In the genomic region with DNA sequence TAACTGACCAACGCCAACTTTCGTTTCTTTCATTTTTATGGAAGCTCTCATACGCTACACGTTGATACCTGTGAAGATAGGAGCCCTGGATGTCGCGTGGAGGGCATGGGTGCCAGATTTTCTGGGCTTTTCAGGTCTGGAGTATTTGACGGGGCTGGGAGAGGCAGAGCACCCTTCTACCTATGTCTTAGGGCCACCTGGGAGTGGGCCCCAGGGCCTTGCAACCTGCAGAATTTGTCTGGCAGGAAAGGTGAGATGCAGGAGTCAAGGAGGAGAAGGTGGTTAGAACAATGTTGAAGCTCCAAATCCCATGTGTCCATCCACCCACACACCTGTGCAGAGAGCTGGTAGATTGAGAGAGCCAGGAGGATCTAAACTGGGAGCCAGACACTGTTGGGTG, we compare ENCODE assay signal across 32 cellular contexts.
"Had no signal": no experiment of that assay in that cellular context is flagged by ENCODE, and none has a peak within 500 bp of the region (broad histone marks: within the 10 kb centered on the region; RNA-seq: fewer than 3 reads in every experiment).

No MANE protein-coding gene starts in this region.

- H3K36me3 Mint-ChIP-seq: activated naive CD8-positive, alpha-beta T cell treated with anti-CD3 and anti-CD28 coated beads for 36 hours; mesothelial cell of epicardium; naive B cell; stimulated activated effector memory CD8-positive, alpha-beta T cell treated with anti-CD3 and anti-CD28 coated beads, Interleukin-12 subunit alpha, Interleukin-12 subunit beta, amount 100 ng/mL, for 72 hours had no signal

- H3K27ac ChIP-seq: ascending aorta, cardiac muscle cell, gastroesophageal sphincter, neutrophil, ovary, skin epidermis, thoracic aorta had no signal

- H3K27me3 Mint-ChIP-seq: activated naive CD8-positive, alpha-beta T cell treated with anti-CD3 and anti-CD28 coated beads for 36 hours; brain; progenitor cell of endocrine pancreas; stimulated activated naive CD8-positive, alpha-beta T cell treated with anti-CD3 and anti-CD28 coated beads, Interleukin-15, Interleukin-2, amounts not matched to agents 100 ng/mL and 50 ng/mL, for 24 hours had no signal

- H3K27me3 ChIP-seq: ascending aorta, cardiac muscle cell, neutrophil, ovary had no signal

- H3K4me3 ChIP-seq: ascending aorta, cardiac muscle cell, gastroesophageal sphincter, ovary, skin epidermis, thoracic aorta had no signal

- H3K9me3 Mint-ChIP-seq: activated naive CD8-positive, alpha-beta T cell treated with anti-CD3 and anti-CD28 coated beads for 36 hours; activated T-cell treated with anti-CD3 and anti-CD28 coated beads, Interleukin-2, amount 50 U/mL, for 72 hours; brain; mesothelial cell of epicardium; naive B cell; nephron progenitor cell; stimulated activated effector memory CD8-positive, alpha-beta T cell treated with anti-CD3 and anti-CD28 coated beads, Interleukin-12 subunit alpha, Interleukin-12 subunit beta, amount 100 ng/mL, for 72 hours; stimulated activated naive CD8-positive, alpha-beta T cell treated with anti-CD3 and anti-CD28 coated beads, Interleukin-15, Interleukin-2, amounts not matched to agents 100 ng/mL and 50 ng/mL, for 24 hours; T-helper 1 cell treated with Interleukin-12 subunit alpha and Interleukin-12 subunit beta and Interleukin-4 antibody, amounts not matched to agents 30 μg/mL and 1 μg/mL, for 36 hours had no signal

- H3K4me1 ChIP-seq: ascending aorta had no signal

- ATAC-seq: activated T-cell treated with anti-CD3 and anti-CD28 coated beads, Interleukin-2, amount 50 U/mL, for 72 hours; gastroesophageal sphincter; left lobe of liver; sciatic nerve; stimulated activated effector memory CD8-positive, alpha-beta T cell treated with anti-CD3 and anti-CD28 coated beads, Interleukin-12 subunit alpha, Interleukin-12 subunit beta, amount 100 ng/mL, for 72 hours had no signal

- H3K4me3 Mint-ChIP-seq: activated naive CD8-positive, alpha-beta T cell treated with anti-CD3 and anti-CD28 coated beads for 36 hours; activated T-cell treated with anti-CD3 and anti-CD28 coated beads, Interleukin-2, amount 50 U/mL, for 72 hours; brain; mesothelial cell of epicardium; naive B cell; nephron progenitor cell; stimulated activated effector memory CD8-positive, alpha-beta T cell treated with anti-CD3 and anti-CD28 coated beads, Interleukin-12 subunit alpha, Interleukin-12 subunit beta, amount 100 ng/mL, for 72 hours; stimulated activated naive CD8-positive, alpha-beta T cell treated with anti-CD3 and anti-CD28 coated beads, Interleukin-15, Interleukin-2, amounts not matched to agents 100 ng/mL and 50 ng/mL, for 24 hours; T-helper 1 cell treated with Interleukin-12 subunit alpha and Interleukin-12 subunit beta and Interleukin-4 antibody, amounts not matched to agents 30 μg/mL and 1 μg/mL, for 36 hours had no signal

- H3K36me3 ChIP-seq: ascending aorta, cardiac muscle cell, gastroesophageal sphincter, neutrophil, ovary, thoracic aorta had no signal

- H3K27ac Mint-ChIP-seq: activated naive CD8-positive, alpha-beta T cell treated with anti-CD3 and anti-CD28 coated beads for 36 hours; activated T-cell treated with anti-CD3 and anti-CD28 coated beads, Interleukin-2, amount 50 U/mL, for 72 hours; mesothelial cell of epicardium; naive B cell; nephron progenitor cell; progenitor cell of endocrine pancreas; stimulated activated effector memory CD8-positive, alpha-beta T cell treated with anti-CD3 and anti-CD28 coated beads, Interleukin-12 subunit alpha, Interleukin-12 subunit beta, amount 100 ng/mL, for 72 hours; stimulated activated naive CD8-positive, alpha-beta T cell treated with anti-CD3 and anti-CD28 coated beads, Interleukin-15, Interleukin-2, amounts not matched to agents 100 ng/mL and 50 ng/mL, for 24 hours; T-helper 1 cell treated with Interleukin-12 subunit alpha and Interleukin-12 subunit beta and Interleukin-4 antibody, amounts not matched to agents 30 μg/mL and 1 μg/mL, for 36 hours had no signal

- H3K9me3 ChIP-seq: ascending aorta, gastroesophageal sphincter, neutrophil, ovary, thoracic aorta had no signal

- DNase-seq: activated CD4-positive, alpha-beta T cell treated with anti-CD3 and anti-CD28 coated beads, Interleukin-2, amount 50 U/mL, for 1 hour; activated CD4-positive, CD25-positive, alpha-beta regulatory T cell treated with anti-CD3 and anti-CD28 coated beads, Interleukin-2, amount 50 U/mL, for 72 hours; activated effector memory CD4-positive, alpha-beta T cell treated with Interleukin-2 at 50 U/mL for 16 hours; activated naive CD4-positive, alpha-beta T cell treated with Interleukin-2 at 50 U/mL for 16 hours; activated naive CD8-positive, alpha-beta T cell treated with anti-CD3 and anti-CD28 coated beads for 36 hours; activated T-cell treated with anti-CD3 and anti-CD28 coated beads for 4 hours; activated T-cell treated with anti-CD3 and anti-CD28 coated beads, Interleukin-2, amount 50 U/mL, for 72 hours; cortex of kidney; head of caudate nucleus; kidney glomerular epithelial cell; mammary epithelial cell; naive B cell; nephron progenitor cell; ovary; stimulated activated CD4-positive, alpha-beta T cell treated with anti-CD3 and anti-CD28 coated beads, Interleukin-12 subunit alpha, Interleukin-12 subunit beta, amount 100 ng/mL, for 4 hours; stimulated activated CD4-positive, alpha-beta T cell treated with anti-CD3 and anti-CD28 coated beads, Interleukin-4, amount 100 ng/mL, for 1 hour; T1000; trophoblast cell had no signal
